25 cellular contexts compared by ENCODE assay signal in the genomic region with DNA sequence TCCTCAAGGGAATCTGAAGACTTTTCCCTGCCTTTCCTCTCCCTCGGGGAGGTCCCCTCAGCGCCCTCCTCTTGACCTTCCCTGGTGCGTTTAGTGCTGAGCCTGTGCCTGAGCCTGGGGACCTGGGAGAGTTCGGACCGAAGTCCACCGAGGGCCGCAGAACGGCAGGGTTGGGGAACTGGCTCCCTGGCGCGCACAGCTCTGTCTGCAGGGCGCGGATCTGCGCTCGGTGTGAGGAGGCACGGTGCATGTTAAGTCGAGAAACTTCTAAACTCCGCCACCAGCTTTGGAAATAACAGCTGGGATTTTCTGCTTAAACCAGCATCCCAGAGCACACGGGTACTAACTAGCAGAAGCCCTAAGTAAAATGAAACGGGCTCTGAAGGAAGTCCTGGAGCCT.
"Had no signal": no experiment of that assay in that cellular context is flagged by ENCODE, and none has a peak within 500 bp of the region (broad histone marks: within the 10 kb centered on the region; RNA-seq: fewer than 3 reads in every experiment).

No MANE protein-coding gene starts in this region.

- H3K4me1 ChIP-seq: uterus had no signal

- H3K27ac Mint-ChIP-seq: activated CD8-positive, alpha-beta T cell treated with anti-CD3 and anti-CD28 coated beads, Interleukin-2, amount 10 ng/mL, durations not matched to agents 7 days and 5 days; activated naive CD8-positive, alpha-beta T cell; stimulated activated naive B cell treated with anti-CD40 and anti-IgM and Interleukin-4, amounts not matched to agents 10 μg/mL and 1 μg/mL and 100 μg/mL, for 72 hours; T-helper 2 cell treated with Interferon-gamma antibody and Interleukin-4, amounts not matched to agents 5 μg/mL and 100 μg/mL, for 36 hours had no signal

- H3K27me3 ChIP-seq: adrenal gland, ascending aorta, transverse colon, uterus had no signal

- H3K27ac ChIP-seq: ascending aorta, brain microvascular endothelial cell, uterus, WERI-Rb-1 had no signal

- H3K4me3 ChIP-seq: adrenal gland, ascending aorta, smooth muscle cell, transverse colon, uterus had no signal

- DNase-seq: activated CD4-positive, alpha-beta T cell treated with anti-CD3 and anti-CD28 coated beads for 1 hour; activated CD4-positive, alpha-beta T cell treated with anti-CD3 and anti-CD28 coated beads, Interleukin-2, amount 50 U/mL, for 1 hour; activated CD8-positive, alpha-beta T cell treated with anti-CD3 and anti-CD28 coated beads, Interleukin-2, amount 10 ng/mL, durations not matched to agents 7 days and 5 days; activated naive CD4-positive, alpha-beta T cell; activated T-cell treated with anti-CD3 and anti-CD28 coated beads, Interleukin-2, amount 50 U/mL, for 1 hour; adrenal gland; brain microvascular endothelial cell; caudate nucleus; dermis blood vessel endothelial cell; effector CD8-positive, alpha-beta T cell; erythroblast; foreskin fibroblast; mesendoderm; naive B cell; stimulated activated CD4-positive, alpha-beta T cell treated with anti-CD3 and anti-CD28 coated beads, Interleukin-15, amount 100 ng/mL, for 24 hours; stimulated activated naive B cell treated with anti-CD40 and anti-IgM and Interleukin-4, amounts not matched to agents 10 μg/mL and 1 μg/mL and 100 μg/mL, for 72 hours; transverse colon; uterus; WERI-Rb-1 had no signal

- H3K4me3 Mint-ChIP-seq: activated CD8-positive, alpha-beta T cell treated with anti-CD3 and anti-CD28 coated beads, Interleukin-2, amount 10 ng/mL, durations not matched to agents 7 days and 5 days; activated naive CD8-positive, alpha-beta T cell; neural crest cell; stimulated activated naive B cell treated with anti-CD40 and anti-IgM and Interleukin-4, amounts not matched to agents 10 μg/mL and 1 μg/mL and 100 μg/mL, for 72 hours; T-helper 2 cell treated with Interferon-gamma antibody and Interleukin-4, amounts not matched to agents 5 μg/mL and 100 μg/mL, for 36 hours had no signal

- ATAC-seq: activated CD8-positive, alpha-beta T cell treated with anti-CD3 and anti-CD28 coated beads, Interleukin-2, amount 10 ng/mL, durations not matched to agents 7 days and 5 days; sciatic nerve; stimulated activated naive B cell treated with anti-CD40 and anti-IgM and Interleukin-4, amounts not matched to agents 10 μg/mL and 1 μg/mL and 100 μg/mL, for 72 hours had no signal

- H3K9me3 ChIP-seq: adrenal gland, ascending aorta, transverse colon, uterus had no signal

- H3K4me2 ChIP-seq: smooth muscle cell had no signal

- H3K9me3 Mint-ChIP-seq: naive B cell; neural crest cell; stimulated activated naive B cell treated with anti-CD40 and anti-IgM and Interleukin-4, amounts not matched to agents 10 μg/mL and 1 μg/mL and 100 μg/mL, for 72 hours; T-helper 2 cell treated with Interferon-gamma antibody and Interleukin-4, amounts not matched to agents 5 μg/mL and 100 μg/mL, for 36 hours had no signal

- H3K36me3 ChIP-seq: adrenal gland, brain microvascular endothelial cell, transverse colon, uterus, WERI-Rb-1 had no signal

- H3K36me3 Mint-ChIP-seq: activated naive CD8-positive, alpha-beta T cell; naive B cell had no signal

- H3K27me3 Mint-ChIP-seq: activated naive CD8-positive, alpha-beta T cell had no signal
